In the genomic region with DNA sequence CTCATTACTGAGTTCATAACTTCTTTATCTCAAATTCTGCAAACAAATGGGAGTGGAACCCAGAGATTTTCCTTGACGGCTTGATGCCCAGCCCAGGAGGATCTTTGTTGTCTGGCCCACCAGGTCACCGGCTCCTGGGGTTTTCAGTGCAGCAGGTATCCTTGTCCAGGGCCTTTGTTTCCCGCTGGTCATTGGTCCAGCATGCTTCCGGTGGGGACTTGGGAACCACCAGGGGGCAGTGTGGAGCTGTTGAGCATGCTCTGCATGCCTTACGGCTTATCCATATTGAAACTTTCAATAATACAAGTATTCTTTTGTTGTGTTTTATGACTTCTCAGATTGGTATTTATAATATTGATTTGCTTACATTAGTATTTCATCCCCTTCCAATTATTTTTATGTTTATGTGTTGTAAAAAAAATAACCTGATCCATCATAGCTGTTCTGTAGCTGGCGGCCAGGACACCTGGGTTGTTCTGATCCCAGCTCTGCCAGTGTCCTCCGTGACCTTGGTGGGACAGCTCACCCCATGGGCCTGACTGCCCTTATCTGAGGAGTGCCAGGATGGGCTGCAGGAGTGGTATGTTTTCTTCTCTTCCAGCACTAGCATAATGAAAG, we compare ENCODE assay signal across 1 cellular context.
TF ChIP-seq lines count a peak whose summit lies in the region.

No MANE protein-coding gene starts in this region.

TF ChIP-seq in HepG2, 621 proteins besides CTCF, POLR2A, EP300 and RAD21 (continued from another document and continues in another):
- TF ChIP-seq, protein P1, sequence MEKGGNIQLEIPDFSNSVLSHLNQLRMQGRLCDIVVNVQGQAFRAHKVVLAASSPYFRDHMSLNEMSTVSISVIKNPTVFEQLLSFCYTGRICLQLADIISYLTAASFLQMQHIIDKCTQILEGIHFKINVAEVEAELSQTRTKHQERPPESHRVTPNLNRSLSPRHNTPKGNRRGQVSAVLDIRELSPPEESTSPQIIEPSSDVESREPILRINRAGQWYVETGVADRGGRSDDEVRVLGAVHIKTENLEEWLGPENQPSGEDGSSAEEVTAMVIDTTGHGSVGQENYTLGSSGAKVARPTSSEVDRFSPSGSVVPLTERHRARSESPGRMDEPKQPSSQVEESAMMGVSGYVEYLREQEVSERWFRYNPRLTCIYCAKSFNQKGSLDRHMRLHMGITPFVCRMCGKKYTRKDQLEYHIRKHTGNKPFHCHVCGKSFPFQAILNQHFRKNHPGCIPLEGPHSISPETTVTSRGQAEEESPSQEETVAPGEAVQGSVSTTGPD (CRISPR knock-in tag; IDR thresholded peaks at IDR 0.05) = no peak
- TF ChIP-seq ZNF772 (CRISPR knock-in tag; IDR thresholded peaks at IDR 0.05) (no peak), MIER2 (CRISPR knock-in tag; IDR thresholded peaks at IDR 0.05) (no peak), REXO4 (CRISPR knock-in tag; IDR thresholded peaks at IDR 0.05; ENCODE audit: borderline replicate concordance) (no peak), NFE2 (CRISPR knock-in tag; IDR thresholded peaks at IDR 0.05) (no peak), PRPF4 (IDR thresholded peaks at IDR 0.05; ENCODE audit: low read depth, low read length, poor library complexity, severe bottlenecking) (no peak), ZNF496 (CRISPR knock-in tag; IDR thresholded peaks at IDR 0.05; ENCODE audit: insufficient replicate concordance) (no peak), ZNF256 (CRISPR knock-in tag; conservative IDR thresholded peaks at IDR 0.05) (peak; percentile 44; the same call in 1 of the 2 replicates), SMARCE1 (IDR thresholded peaks at IDR 0.05; ENCODE audit: borderline replicate concordance) (no peak), ZNF382 (CRISPR knock-in tag; IDR thresholded peaks at IDR 0.05; ENCODE audit: borderline replicate concordance) (no peak), AGO1 (IDR thresholded peaks at IDR 0.05; ENCODE audit: low read depth, low read length, poor library complexity, severe bottlenecking) (no peak), CREM (IDR thresholded peaks at IDR 0.05) (no peak), CREM (CRISPR knock-in tag; IDR thresholded peaks at IDR 0.05) (no peak), HIVEP1 (CRISPR knock-in tag; IDR thresholded peaks at IDR 0.05) (0 out of 2 replicates have a peak, but pooled peaks have one; percentile 32), ZKSCAN8 (CRISPR knock-in tag; IDR thresholded peaks at IDR 0.05; ENCODE audit: borderline replicate concordance) (no peak), ZNF296 (CRISPR knock-in tag; conservative IDR thresholded peaks at IDR 0.05) (no peak), ZNF768 (CRISPR knock-in tag; IDR thresholded peaks at IDR 0.05) (no peak), ZFP36L2 (CRISPR knock-in tag; IDR thresholded peaks at IDR 0.05) (no peak), RFXAP (CRISPR knock-in tag; IDR thresholded peaks at IDR 0.05; ENCODE audit: borderline replicate concordance) (no peak), NFIB (CRISPR knock-in tag; IDR thresholded peaks at IDR 0.05; ENCODE audit: borderline replicate concordance) (no peak), ZNF12 (CRISPR knock-in tag; IDR thresholded peaks at IDR 0.05) (no peak), ZNF260 (CRISPR knock-in tag; IDR thresholded peaks at IDR 0.05; ENCODE audit: borderline replicate concordance, low read depth) (no peak), HMGA1 (CRISPR knock-in tag; conservative IDR thresholded peaks at IDR 0.05) (no peak)
- TF ChIP-seq, protein P2, sequence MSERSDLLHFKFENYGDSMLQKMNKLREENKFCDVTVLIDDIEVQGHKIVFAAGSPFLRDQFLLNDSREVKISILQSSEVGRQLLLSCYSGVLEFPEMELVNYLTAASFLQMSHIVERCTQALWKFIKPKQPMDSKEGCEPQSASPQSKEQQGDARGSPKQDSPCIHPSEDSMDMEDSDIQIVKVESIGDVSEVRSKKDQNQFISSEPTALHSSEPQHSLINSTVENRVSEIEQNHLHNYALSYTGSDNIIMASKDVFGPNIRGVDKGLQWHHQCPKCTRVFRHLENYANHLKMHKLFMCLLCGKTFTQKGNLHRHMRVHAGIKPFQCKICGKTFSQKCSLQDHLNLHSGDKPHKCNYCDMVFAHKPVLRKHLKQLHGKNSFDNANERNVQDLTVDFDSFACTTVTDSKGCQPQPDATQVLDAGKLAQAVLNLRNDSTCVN (CRISPR knock-in tag; IDR thresholded peaks at IDR 0.05; ENCODE audit: borderline replicate concordance) = no peak
- TF ChIP-seq, protein P3, sequence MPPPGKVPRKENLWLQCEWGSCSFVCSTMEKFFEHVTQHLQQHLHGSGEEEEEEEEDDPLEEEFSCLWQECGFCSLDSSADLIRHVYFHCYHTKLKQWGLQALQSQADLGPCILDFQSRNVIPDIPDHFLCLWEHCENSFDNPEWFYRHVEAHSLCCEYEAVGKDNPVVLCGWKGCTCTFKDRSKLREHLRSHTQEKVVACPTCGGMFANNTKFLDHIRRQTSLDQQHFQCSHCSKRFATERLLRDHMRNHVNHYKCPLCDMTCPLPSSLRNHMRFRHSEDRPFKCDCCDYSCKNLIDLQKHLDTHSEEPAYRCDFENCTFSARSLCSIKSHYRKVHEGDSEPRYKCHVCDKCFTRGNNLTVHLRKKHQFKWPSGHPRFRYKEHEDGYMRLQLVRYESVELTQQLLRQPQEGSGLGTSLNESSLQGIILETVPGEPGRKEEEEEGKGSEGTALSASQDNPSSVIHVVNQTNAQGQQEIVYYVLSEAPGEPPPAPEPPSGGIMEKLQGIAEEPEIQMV (CRISPR knock-in tag; IDR thresholded peaks at IDR 0.05; ENCODE audit: low read depth) = no peak
- TF ChIP-seq, protein P4, sequence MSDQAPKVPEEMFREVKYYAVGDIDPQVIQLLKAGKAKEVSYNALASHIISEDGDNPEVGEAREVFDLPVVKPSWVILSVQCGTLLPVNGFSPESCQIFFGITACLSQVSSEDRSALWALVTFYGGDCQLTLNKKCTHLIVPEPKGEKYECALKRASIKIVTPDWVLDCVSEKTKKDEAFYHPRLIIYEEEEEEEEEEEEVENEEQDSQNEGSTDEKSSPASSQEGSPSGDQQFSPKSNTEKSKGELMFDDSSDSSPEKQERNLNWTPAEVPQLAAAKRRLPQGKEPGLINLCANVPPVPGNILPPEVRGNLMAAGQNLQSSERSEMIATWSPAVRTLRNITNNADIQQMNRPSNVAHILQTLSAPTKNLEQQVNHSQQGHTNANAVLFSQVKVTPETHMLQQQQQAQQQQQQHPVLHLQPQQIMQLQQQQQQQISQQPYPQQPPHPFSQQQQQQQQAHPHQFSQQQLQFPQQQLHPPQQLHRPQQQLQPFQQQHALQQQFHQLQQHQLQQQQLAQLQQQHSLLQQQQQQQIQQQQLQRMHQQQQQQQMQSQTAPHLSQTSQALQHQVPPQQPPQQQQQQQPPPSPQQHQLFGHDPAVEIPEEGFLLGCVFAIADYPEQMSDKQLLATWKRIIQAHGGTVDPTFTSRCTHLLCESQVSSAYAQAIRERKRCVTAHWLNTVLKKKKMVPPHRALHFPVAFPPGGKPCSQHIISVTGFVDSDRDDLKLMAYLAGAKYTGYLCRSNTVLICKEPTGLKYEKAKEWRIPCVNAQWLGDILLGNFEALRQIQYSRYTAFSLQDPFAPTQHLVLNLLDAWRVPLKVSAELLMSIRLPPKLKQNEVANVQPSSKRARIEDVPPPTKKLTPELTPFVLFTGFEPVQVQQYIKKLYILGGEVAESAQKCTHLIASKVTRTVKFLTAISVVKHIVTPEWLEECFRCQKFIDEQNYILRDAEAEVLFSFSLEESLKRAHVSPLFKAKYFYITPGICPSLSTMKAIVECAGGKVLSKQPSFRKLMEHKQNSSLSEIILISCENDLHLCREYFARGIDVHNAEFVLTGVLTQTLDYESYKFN (CRISPR knock-in tag; conservative IDR thresholded peaks at IDR 0.05) = no peak
- TF ChIP-seq, protein P5, sequence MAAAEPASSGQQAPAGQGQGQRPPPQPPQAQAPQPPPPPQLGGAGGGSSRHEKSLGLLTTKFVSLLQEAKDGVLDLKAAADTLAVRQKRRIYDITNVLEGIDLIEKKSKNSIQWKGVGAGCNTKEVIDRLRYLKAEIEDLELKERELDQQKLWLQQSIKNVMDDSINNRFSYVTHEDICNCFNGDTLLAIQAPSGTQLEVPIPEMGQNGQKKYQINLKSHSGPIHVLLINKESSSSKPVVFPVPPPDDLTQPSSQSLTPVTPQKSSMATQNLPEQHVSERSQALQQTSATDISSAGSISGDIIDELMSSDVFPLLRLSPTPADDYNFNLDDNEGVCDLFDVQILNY (CRISPR knock-in tag; conservative IDR thresholded peaks at IDR 0.05) = no peak
- TF ChIP-seq, protein P6, sequence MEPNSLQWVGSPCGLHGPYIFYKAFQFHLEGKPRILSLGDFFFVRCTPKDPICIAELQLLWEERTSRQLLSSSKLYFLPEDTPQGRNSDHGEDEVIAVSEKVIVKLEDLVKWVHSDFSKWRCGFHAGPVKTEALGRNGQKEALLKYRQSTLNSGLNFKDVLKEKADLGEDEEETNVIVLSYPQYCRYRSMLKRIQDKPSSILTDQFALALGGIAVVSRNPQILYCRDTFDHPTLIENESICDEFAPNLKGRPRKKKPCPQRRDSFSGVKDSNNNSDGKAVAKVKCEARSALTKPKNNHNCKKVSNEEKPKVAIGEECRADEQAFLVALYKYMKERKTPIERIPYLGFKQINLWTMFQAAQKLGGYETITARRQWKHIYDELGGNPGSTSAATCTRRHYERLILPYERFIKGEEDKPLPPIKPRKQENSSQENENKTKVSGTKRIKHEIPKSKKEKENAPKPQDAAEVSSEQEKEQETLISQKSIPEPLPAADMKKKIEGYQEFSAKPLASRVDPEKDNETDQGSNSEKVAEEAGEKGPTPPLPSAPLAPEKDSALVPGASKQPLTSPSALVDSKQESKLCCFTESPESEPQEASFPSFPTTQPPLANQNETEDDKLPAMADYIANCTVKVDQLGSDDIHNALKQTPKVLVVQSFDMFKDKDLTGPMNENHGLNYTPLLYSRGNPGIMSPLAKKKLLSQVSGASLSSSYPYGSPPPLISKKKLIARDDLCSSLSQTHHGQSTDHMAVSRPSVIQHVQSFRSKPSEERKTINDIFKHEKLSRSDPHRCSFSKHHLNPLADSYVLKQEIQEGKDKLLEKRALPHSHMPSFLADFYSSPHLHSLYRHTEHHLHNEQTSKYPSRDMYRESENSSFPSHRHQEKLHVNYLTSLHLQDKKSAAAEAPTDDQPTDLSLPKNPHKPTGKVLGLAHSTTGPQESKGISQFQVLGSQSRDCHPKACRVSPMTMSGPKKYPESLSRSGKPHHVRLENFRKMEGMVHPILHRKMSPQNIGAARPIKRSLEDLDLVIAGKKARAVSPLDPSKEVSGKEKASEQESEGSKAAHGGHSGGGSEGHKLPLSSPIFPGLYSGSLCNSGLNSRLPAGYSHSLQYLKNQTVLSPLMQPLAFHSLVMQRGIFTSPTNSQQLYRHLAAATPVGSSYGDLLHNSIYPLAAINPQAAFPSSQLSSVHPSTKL (CRISPR knock-in tag; IDR thresholded peaks at IDR 0.05) = no peak
- TF ChIP-seq, protein P7, sequence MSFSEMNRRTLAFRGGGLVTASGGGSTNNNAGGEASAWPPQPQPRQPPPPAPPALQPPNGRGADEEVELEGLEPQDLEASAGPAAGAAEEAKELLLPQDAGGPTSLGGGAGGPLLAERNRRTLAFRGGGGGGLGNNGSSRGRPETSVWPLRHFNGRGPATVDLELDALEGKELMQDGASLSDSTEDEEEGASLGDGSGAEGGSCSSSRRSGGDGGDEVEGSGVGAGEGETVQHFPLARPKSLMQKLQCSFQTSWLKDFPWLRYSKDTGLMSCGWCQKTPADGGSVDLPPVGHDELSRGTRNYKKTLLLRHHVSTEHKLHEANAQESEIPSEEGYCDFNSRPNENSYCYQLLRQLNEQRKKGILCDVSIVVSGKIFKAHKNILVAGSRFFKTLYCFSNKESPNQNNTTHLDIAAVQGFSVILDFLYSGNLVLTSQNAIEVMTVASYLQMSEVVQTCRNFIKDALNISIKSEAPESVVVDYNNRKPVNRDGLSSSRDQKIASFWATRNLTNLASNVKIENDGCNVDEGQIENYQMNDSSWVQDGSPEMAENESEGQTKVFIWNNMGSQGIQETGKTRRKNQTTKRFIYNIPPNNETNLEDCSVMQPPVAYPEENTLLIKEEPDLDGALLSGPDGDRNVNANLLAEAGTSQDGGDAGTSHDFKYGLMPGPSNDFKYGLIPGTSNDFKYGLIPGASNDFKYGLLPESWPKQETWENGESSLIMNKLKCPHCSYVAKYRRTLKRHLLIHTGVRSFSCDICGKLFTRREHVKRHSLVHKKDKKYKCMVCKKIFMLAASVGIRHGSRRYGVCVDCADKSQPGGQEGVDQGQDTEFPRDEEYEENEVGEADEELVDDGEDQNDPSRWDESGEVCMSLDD (CRISPR knock-in tag; IDR thresholded peaks at IDR 0.05; ENCODE audit: borderline replicate concordance) = no peak
- TF ChIP-seq, protein P8, sequence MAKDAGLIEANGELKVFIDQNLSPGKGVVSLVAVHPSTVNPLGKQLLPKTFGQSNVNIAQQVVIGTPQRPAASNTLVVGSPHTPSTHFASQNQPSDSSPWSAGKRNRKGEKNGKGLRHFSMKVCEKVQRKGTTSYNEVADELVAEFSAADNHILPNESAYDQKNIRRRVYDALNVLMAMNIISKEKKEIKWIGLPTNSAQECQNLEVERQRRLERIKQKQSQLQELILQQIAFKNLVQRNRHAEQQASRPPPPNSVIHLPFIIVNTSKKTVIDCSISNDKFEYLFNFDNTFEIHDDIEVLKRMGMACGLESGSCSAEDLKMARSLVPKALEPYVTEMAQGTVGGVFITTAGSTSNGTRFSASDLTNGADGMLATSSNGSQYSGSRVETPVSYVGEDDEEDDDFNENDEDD (CRISPR knock-in tag; IDR thresholded peaks at IDR 0.05; ENCODE audit: borderline replicate concordance) = no peak
